21 cellular contexts compared by ENCODE assay signal in the genomic region with DNA sequence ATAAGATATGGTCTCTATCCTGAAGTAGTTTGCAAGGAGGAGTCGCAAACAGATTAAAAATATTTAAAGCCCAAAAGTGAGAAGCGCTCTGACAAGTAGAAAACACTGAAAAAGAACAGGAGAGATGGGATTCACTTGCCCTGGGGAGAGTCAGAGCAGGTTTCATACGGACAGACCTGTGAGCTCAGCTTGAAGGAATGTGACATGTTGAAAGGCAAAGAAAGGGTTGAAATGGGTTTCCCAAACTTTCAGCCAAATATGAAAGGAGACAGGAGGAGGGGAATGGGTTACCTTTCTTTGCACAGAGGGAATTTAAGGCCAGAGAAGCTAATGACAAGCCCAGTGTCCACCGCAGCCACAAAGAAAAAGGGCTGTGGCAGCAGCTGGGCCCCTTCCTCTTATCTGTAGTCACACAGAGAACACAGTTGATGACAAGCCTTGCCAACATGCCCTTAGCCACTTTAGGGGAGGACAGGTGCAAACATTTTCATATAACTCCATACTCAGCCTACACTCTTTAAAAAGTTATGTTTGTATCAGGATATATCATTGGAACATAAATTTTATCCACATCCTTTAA. TPM values are rescaled to one million over a fixed set of nuclear protein-coding genes. Genes with fewer than 3 reads are reported as not detected.
DNase-seq lines count a peak whose midpoint lies in the region; ATAC-seq, FAIRE-seq and TF ChIP-seq lines count a peak whose summit lies in the region.
"Had no signal": no experiment of that assay in that cellular context is flagged by ENCODE, and none has a peak within 500 bp of the region (broad histone marks: within the 10 kb centered on the region; RNA-seq: fewer than 3 reads in every experiment).

No MANE protein-coding gene starts in this region.

- DNase-seq in DMS53 (lab: John Stamatoyannopoulos, UW) (peak; percentile 26), DMS53 treated with DMSO at 0.1 percent for 48 hours (lab: John Stamatoyannopoulos, UW; ENCODE audit: unreplicated experiment) (no peak), RCC 7860 (ENCODE audit: low spot score) (peak; percentile 37), erythroblast (lab: John Stamatoyannopoulos, UW) (peak; percentile 28 to 58), type B pancreatic cell (ENCODE audit: extremely low spot score, unreplicated experiment) (no peak), kidney (no peak)
- DNase-seq: CD8-positive, alpha-beta memory T cell; cortex of kidney; esophagus squamous epithelium; heart right ventricle; left ventricle myocardium inferior; NCI-H2171 treated with DMSO at 0.1 percent for 48 hours; NK-92 treated with Interleukin-12 subunit alpha and Interleukin-12 subunit beta, amount 100 ng/mL, for 24 hours; stimulated activated CD4-positive, alpha-beta T cell treated with anti-CD3 and anti-CD28 coated beads, Interleukin-15, amount 100 ng/mL, for 24 hours had no signal

- FAIRE-seq in RCC 7860 (lab: Jason Lieb, UNC) (peak; percentile 49), kidney (lab: Jason Lieb, UNC) (no peak)
- FAIRE-seq: GM19239 had no signal

- H3K27ac Mint-ChIP-seq in type B pancreatic cell = peak overlapping the region; percentile 91
- H3K27ac Mint-ChIP-seq: activated T-helper 2 cell treated with anti-CD3 and anti-CD28 coated beads, Interferon-gamma antibody, Interleukin-2, Interleukin-4, amounts not matched to agents 10 μg/mL and 5 μg/mL and 100 μg/mL, durations not matched to agents 14 hours and 24 hours and 36 hours; CD8-positive, alpha-beta memory T cell had no signal

- H3K4me1 Mint-ChIP-seq in type B pancreatic cell (ENCODE audit: unreplicated experiment) = peaks cover 12% of the 10 kb centered on the region

- H3K9me3 ChIP-seq in kidney (ENCODE audit: control insufficient read depth in 1 of 2, low read length in 2 of 2) = no peaks in the 10 kb centered on the region
- H3K9me3 ChIP-seq: esophagus squamous epithelium, heart right ventricle, left ventricle myocardium inferior, SJCRH30 had no signal

- ATAC-seq in GM18870 (IDR thresholded peaks at IDR 0.05; ENCODE audit: unreplicated experiment) = no peak
- no peak for ATAC-seq in GM21723 (IDR thresholded peaks at IDR 0.05; ENCODE audit: unreplicated experiment)
- ATAC-seq: heart right ventricle had no signal

- H3K9ac ChIP-seq in kidney (ENCODE audit: low read length in 2 of 2) = no peak overlapping the region

- peaks cover 4% of the 10 kb centered on the region for H3K9me3 Mint-ChIP-seq in type B pancreatic cell
- H3K9me3 Mint-ChIP-seq: activated T-helper 2 cell treated with anti-CD3 and anti-CD28 coated beads, Interferon-gamma antibody, Interleukin-2, Interleukin-4, amounts not matched to agents 10 μg/mL and 5 μg/mL and 100 μg/mL, durations not matched to agents 14 hours and 24 hours and 36 hours; CD8-positive, alpha-beta memory T cell had no signal

- TF ChIP-seq POLR2A in erythroblast (IDR thresholded peaks at IDR 0.05; ENCODE audit: low read length) = no peak

- H3K36me3 ChIP-seq in kidney (ENCODE audit: control insufficient read depth in 1 of 2, insufficient read depth in 2 of 2, low read length in 2 of 2) = no peaks in the 10 kb centered on the region
- H3K36me3 ChIP-seq: esophagus squamous epithelium, heart right ventricle, left ventricle myocardium inferior, SJCRH30 had no signal

- no peak overlapping the region for H3K4me3 ChIP-seq in kidney (ENCODE audit: low read length in 2 of 2)
- H3K4me3 ChIP-seq: esophagus squamous epithelium, heart right ventricle, left ventricle myocardium inferior, SJCRH30 had no signal

- H3K27ac ChIP-seq in kidney (ENCODE audit: low read depth in 2 of 2, low read length in 2 of 2) = no peak overlapping the region
- H3K27ac ChIP-seq: 22Rv1, esophagus squamous epithelium, heart right ventricle, left ventricle myocardium inferior, SJCRH30, VCaP had no signal

- H3K4me3 Mint-ChIP-seq in type B pancreatic cell = peak overlapping the region; percentile 27
- H3K4me3 Mint-ChIP-seq: CD8-positive, alpha-beta memory T cell had no signal

- intact Hi-C loops in kidney (cut with DNase I) = no loop called here

- TF ChIP-seq CTCF in type B pancreatic cell (conservative IDR thresholded peaks at IDR 0.05) (no peak), kidney (IDR thresholded peaks at IDR 0.05; ENCODE audit: borderline replicate concordance, extremely low read depth, insufficient read depth) (no peak)

- H3K27me3 Mint-ChIP-seq in type B pancreatic cell = no peaks in the 10 kb centered on the region

- H3K4me1 ChIP-seq in kidney (ENCODE audit: control insufficient read depth in 1 of 2, insufficient read depth in 1 of 2, low read depth in 1 of 2, low read length in 2 of 2) = no peaks in the 10 kb centered on the region
- H3K4me1 ChIP-seq: left ventricle myocardium inferior, SJCRH30 had no signal

- no peaks in the 10 kb centered on the region for H3K36me3 Mint-ChIP-seq in type B pancreatic cell
- H3K36me3 Mint-ChIP-seq: CD8-positive, alpha-beta memory T cell had no signal

RNA-seq across cellular contexts. Expression of a gene that starts 14.9 kb away (rescaled TPM):
- total RNA-seq in type B pancreatic cell (ENCODE audit: low replicate concordance) (9.5 and 22.0 TPM in 2 replicates), kidney (2.4 TPM)
- polyA plus RNA-seq in kidney (ENCODE audit: insufficient read depth, low read depth, low replicate concordance) = 1.1 TPM
- total RNA-seq: left ventricle myocardium inferior had no signal

RNA-seq across cellular contexts. Expression of a gene that starts 21.5 kb away (rescaled TPM):
- total RNA-seq in type B pancreatic cell (ENCODE audit: low replicate concordance) (7.7 and 26.8 TPM in 2 replicates), kidney (2.9 TPM)
- polyA plus RNA-seq in kidney (ENCODE audit: insufficient read depth, low read depth, low replicate concordance) = 1.3 TPM
- total RNA-seq: activated T-helper 2 cell treated with anti-CD3 and anti-CD28 coated beads, Interferon-gamma antibody, Interleukin-2, Interleukin-4, amounts not matched to agents 10 μg/mL and 5 μg/mL and 100 μg/mL, durations not matched to agents 14 hours and 24 hours and 36 hours; CD8-positive, alpha-beta memory T cell; left ventricle myocardium inferior had no signal
- polyA plus RNA-seq: CD8-positive, alpha-beta memory T cell had no signal

RNA-seq across cellular contexts. Expression of a gene that starts 49.6 kb away (rescaled TPM):
- total RNA-seq in type B pancreatic cell (ENCODE audit: low replicate concordance) (28.5 and 37.6 TPM in 2 replicates), kidney (11.2 TPM)
- polyA plus RNA-seq in kidney (ENCODE audit: insufficient read depth, low read depth, low replicate concordance) = 13.0 TPM
- total RNA-seq: activated T-helper 2 cell treated with anti-CD3 and anti-CD28 coated beads, Interferon-gamma antibody, Interleukin-2, Interleukin-4, amounts not matched to agents 10 μg/mL and 5 μg/mL and 100 μg/mL, durations not matched to agents 14 hours and 24 hours and 36 hours; left ventricle myocardium inferior had no signal

Comparison
In these comparisons a context has a peak if more than half of its experiments do, and no peak if none do; other contexts are left out.
1. DNase-seq: peak in DMS53 (single experiment), RCC 7860 (single experiment) and erythroblast (2 of 2); none in DMS53 treated with DMSO at 0.1 percent for 48 hours (single experiment), type B pancreatic cell (single experiment) and kidney (single experiment).